In genomic region chr3:58463942-58464271, GRCh38 we compare ENCODE assay signal across 9 cellular contexts. TPM values are rescaled to one million over a fixed set of nuclear protein-coding genes. Genes with fewer than 3 reads are reported as not detected.
DNase-seq lines count a peak whose midpoint lies in the region; ATAC-seq, FAIRE-seq and TF ChIP-seq lines count a peak whose summit lies in the region.
"Had no signal": no experiment of that assay in that cellular context is flagged by ENCODE, and none has a peak within 500 bp of the region (broad histone marks: within the 10 kb centered on the region; RNA-seq: fewer than 3 reads in every experiment).

No MANE protein-coding gene starts in this region.

- no peak overlapping the region for H3K9ac ChIP-seq in SK-N-SH
- no peak overlapping the region for H3K9ac ChIP-seq in fibroblast of lung (ENCODE audit: insufficient read depth, low read length)
- H3K9ac ChIP-seq in smooth muscle cell (ENCODE audit: low read depth): no peak overlapping the region

- H4K20me1 ChIP-seq in SK-N-SH (ENCODE audit: insufficient read depth): no peaks in the 10 kb centered on the region
- no peaks in the 10 kb centered on the region for H4K20me1 ChIP-seq in fibroblast of lung (ENCODE audit: control insufficient read depth, extremely low read depth, insufficient read depth, low read length)
- H4K20me1 ChIP-seq in smooth muscle cell (ENCODE audit: low read depth): no peaks in the 10 kb centered on the region

- TF ChIP-seq CTCF in SK-N-SH (IDR thresholded peaks at IDR 0.05) (no peak), RWPE1 (conservative IDR thresholded peaks at IDR 0.05; ENCODE audit: low read depth) (peak; percentile 41), fibroblast of lung (conservative IDR thresholded peaks at IDR 0.05 in 1 of 2, IDR thresholded peaks at IDR 0.05 in 1 of 2; ENCODE audit: low read depth in 1 of 2, low read length in 2 of 2) (no peak), smooth muscle cell (IDR thresholded peaks at IDR 0.05; ENCODE audit: borderline replicate concordance, insufficient read depth, poor library complexity, severe bottlenecking) (no peak)

- peaks cover 0 to 2% of the 10 kb centered on the region in 2 experiments; a peak in 1 of 4 replicates for H3K4me1 ChIP-seq in SK-N-SH (ENCODE audit: control insufficient read depth in 1 of 2, insufficient read depth in 2 of 2, low read depth in 1 of 2, low read length in 1 of 2)
- peaks cover 5% of the 10 kb centered on the region for H3K4me1 ChIP-seq in fibroblast of lung (ENCODE audit: control insufficient read depth, extremely low read depth, insufficient read depth, low read length)
- H3K4me1 ChIP-seq in smooth muscle cell (ENCODE audit: low read depth): no peaks in the 10 kb centered on the region

- H3F3A ChIP-seq in SK-N-SH (replicated peaks; ENCODE audit: insufficient read depth) (no peaks in the 10 kb centered on the region), smooth muscle cell (ENCODE audit: low read depth) (no peaks in the 10 kb centered on the region)

- CTCF ChIA-PET in SK-N-SH (lab: Yijun Ruan, JAX): interaction anchor here (0.6 to 1.8 kb wide), 44 partner anchors 9 to 408 kb away, joined by 3 to 32 read pairs (median 4); partner anchors contain the start of genes ACOX2, HTD2, KCTD6 and RPP14
- CTCF ChIA-PET in RWPE1 (lab: Yijun Ruan, JAX): interaction anchor here (0.6 to 1.3 kb wide), 9 partner anchors 8 to 418 kb away, joined by 3 to 9 read pairs (median 4); no protein-coding TSS in a partner anchor

- no peak for TF ChIP-seq RAD21 in SK-N-SH (IDR thresholded peaks at IDR 0.05; ENCODE audit: low read length)

- 45% methylated on average over 5 of the region's 5 CpGs for WGBS in SK-N-SH (ENCODE audit: low lambda C conversion rate)
- 39% methylated on average over 5 of the region's 5 CpGs for WGBS in smooth muscle cell (ENCODE audit: low lambda C conversion rate)

- no peak for TF ChIP-seq EP300 in SK-N-SH (IDR thresholded peaks at IDR 0.05; ENCODE audit: borderline replicate concordance in 1 of 2, low read depth in 1 of 2, low read length in 1 of 2)

- H3K4me2 ChIP-seq in SK-N-SH (no peak overlapping the region), fibroblast of lung (ENCODE audit: extremely low read depth, insufficient read depth, low read length) (peak overlapping the region; percentile 68), smooth muscle cell (peak overlapping the region; percentile 2)

- H3K4me3 ChIP-seq in SK-N-SH (ENCODE audit: low read depth in 2 of 2, low read length in 1 of 2) (no peak overlapping the region; a peak in 1 of 4 replicates), fibroblast of lung (replicated peaks in 1 of 4; ENCODE audit: control extremely low read depth in 1 of 4, insufficient read depth in 1 of 4, low read depth in 3 of 4, low read length in 4 of 4) (peak overlapping the region in 1 of 4 experiments; percentile 10), smooth muscle cell (no peak overlapping the region)

- POLR2A ChIA-PET in SK-N-SH (lab: Yijun Ruan, JAX): no interaction called here
- POLR2A ChIA-PET in RWPE1 (lab: Yijun Ruan, JAX; ENCODE audit: low non-redundant PET): interaction anchor here (0.6 kb wide), 1 partner anchor 18 kb away, joined by 6 read pairs; no protein-coding TSS in a partner anchor

- FAIRE-seq in HTR-8/SVneo (lab: Jason Lieb, UNC): no peak

- no peak for ATAC-seq in SK-N-SH treated with all-trans-retinoic acid at 6 μM for 48 hours
- ATAC-seq in HG02798 (IDR thresholded peaks at IDR 0.05; ENCODE audit: poor library complexity, unreplicated experiment): no peak

- no peaks in the 10 kb centered on the region for H3K36me3 ChIP-seq in SK-N-SH (replicated peaks in 1 of 2; ENCODE audit: control insufficient read depth in 1 of 2, insufficient read depth in 2 of 2, low read length in 1 of 2)
- H3K36me3 ChIP-seq in fibroblast of lung (ENCODE audit: control insufficient read depth, insufficient read depth, low read length): no peaks in the 10 kb centered on the region
- H3K36me3 ChIP-seq in smooth muscle cell (ENCODE audit: low read depth): no peaks in the 10 kb centered on the region

- DNase-seq in SK-N-SH (no peak), RWPE1 (ENCODE audit: low spot score) (no peak), fibroblast of lung (ENCODE audit: low read depth in 2 of 2) (no peak), smooth muscle cell (lab: John Stamatoyannopoulos, UW; ENCODE audit: unreplicated experiment) (no peak), NCI-H146 (lab: John Stamatoyannopoulos, UW) (no peak), HTR-8/SVneo (ENCODE audit: insufficient read length, low spot score) (no peak)
- DNase-seq: NCI-H187 treated with DMSO at 0.1 percent for 48 hours had no signal

- H3K27ac ChIP-seq in SK-N-SH (ENCODE audit: low read depth in 2 of 2, low read length in 1 of 2) (no peak overlapping the region), RWPE1 (peak overlapping the region; percentile 69), fibroblast of lung (ENCODE audit: insufficient read depth, low read length) (no peak overlapping the region), smooth muscle cell (ENCODE audit: low read depth) (no peak overlapping the region)

- no peaks in the 10 kb centered on the region for H3K9me2 ChIP-seq in SK-N-SH

- H3K27me3 ChIP-seq in SK-N-SH (ENCODE audit: insufficient read depth) (no peaks in the 10 kb centered on the region), fibroblast of lung (ENCODE audit: control insufficient read depth, insufficient read depth, low read length) (no peaks in the 10 kb centered on the region), smooth muscle cell (ENCODE audit: low read depth) (no peaks in the 10 kb centered on the region)

- peak overlapping the region; percentile 60; the same call in 1 of the 2 replicates for H2AFZ ChIP-seq in SK-N-SH (ENCODE audit: low read depth)
- peak overlapping the region; percentile 50 for H2AFZ ChIP-seq in fibroblast of lung (ENCODE audit: low read length)
- no peak overlapping the region for H2AFZ ChIP-seq in smooth muscle cell (ENCODE audit: low read depth)

- H3K9me3 ChIP-seq in SK-N-SH: no peaks in the 10 kb centered on the region
- H3K9me3 ChIP-seq in fibroblast of lung (ENCODE audit: control insufficient read depth, insufficient read depth, low read depth, low read length): no peaks in the 10 kb centered on the region
- H3K9me3 ChIP-seq in smooth muscle cell (replicated peaks; ENCODE audit: low read depth): no peaks in the 10 kb centered on the region

- no peaks in the 10 kb centered on the region for H3K79me2 ChIP-seq in SK-N-SH (ENCODE audit: insufficient read depth)
- no peaks in the 10 kb centered on the region for H3K79me2 ChIP-seq in fibroblast of lung (ENCODE audit: control insufficient read depth, insufficient read depth, low read length)
- H3K79me2 ChIP-seq in smooth muscle cell (ENCODE audit: low read depth): no peaks in the 10 kb centered on the region

TF ChIP-seq in SK-N-SH, 30 proteins besides CTCF, POLR2A, EP300 and RAD21:
- no peak for TF ChIP-seq TEAD4 (IDR thresholded peaks at IDR 0.05; ENCODE audit: borderline replicate concordance, insufficient read depth)
- no peak for TF ChIP-seq TAF1 (IDR thresholded peaks at IDR 0.05; ENCODE audit: borderline replicate concordance, low read depth, low read length)
- TF ChIP-seq NRF1 (IDR thresholded peaks at IDR 0.05; ENCODE audit: low read depth, low read length): peak; percentile 25; the same call in 1 of the 2 replicates

TF ChIP-seq in SK-N-SH treated with all-trans-retinoic acid at 6 μM for 48 hours, 23 proteins besides CTCF, POLR2A, EP300 and RAD21:
- TF ChIP-seq, protein P1, sequence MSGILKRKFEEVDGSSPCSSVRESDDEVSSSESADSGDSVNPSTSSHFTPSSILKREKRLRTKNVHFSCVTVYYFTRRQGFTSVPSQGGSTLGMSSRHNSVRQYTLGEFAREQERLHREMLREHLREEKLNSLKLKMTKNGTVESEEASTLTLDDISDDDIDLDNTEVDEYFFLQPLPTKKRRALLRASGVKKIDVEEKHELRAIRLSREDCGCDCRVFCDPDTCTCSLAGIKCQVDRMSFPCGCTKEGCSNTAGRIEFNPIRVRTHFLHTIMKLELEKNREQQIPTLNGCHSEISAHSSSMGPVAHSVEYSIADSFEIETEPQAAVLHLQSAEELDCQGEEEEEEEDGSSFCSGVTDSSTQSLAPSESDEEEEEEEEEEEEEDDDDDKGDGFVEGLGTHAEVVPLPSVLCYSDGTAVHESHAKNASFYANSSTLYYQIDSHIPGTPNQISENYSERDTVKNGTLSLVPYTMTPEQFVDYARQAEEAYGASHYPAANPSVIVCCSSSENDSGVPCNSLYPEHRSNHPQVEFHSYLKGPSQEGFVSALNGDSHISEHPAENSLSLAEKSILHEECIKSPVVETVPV (CRISPR knock-in tag; IDR thresholded peaks at IDR 0.05): no peak
- no peak for TF ChIP-seq ZNF8 (CRISPR knock-in tag; IDR thresholded peaks at IDR 0.05)
- TF ChIP-seq, protein P2, sequence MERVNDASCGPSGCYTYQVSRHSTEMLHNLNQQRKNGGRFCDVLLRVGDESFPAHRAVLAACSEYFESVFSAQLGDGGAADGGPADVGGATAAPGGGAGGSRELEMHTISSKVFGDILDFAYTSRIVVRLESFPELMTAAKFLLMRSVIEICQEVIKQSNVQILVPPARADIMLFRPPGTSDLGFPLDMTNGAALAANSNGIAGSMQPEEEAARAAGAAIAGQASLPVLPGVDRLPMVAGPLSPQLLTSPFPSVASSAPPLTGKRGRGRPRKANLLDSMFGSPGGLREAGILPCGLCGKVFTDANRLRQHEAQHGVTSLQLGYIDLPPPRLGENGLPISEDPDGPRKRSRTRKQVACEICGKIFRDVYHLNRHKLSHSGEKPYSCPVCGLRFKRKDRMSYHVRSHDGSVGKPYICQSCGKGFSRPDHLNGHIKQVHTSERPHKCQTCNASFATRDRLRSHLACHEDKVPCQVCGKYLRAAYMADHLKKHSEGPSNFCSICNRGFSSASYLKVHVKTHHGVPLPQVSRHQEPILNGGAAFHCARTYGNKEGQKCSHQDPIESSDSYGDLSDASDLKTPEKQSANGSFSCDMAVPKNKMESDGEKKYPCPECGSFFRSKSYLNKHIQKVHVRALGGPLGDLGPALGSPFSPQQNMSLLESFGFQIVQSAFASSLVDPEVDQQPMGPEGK (CRISPR knock-in tag; IDR thresholded peaks at IDR 0.05; ENCODE audit: borderline replicate concordance): no peak

RNA-seq across cellular contexts. Expression of gene KCTD6, which starts 28.0 kb away (rescaled TPM):
- 7.8 and 10.1 TPM in 2 replicates for polyA plus RNA-seq in SK-N-SH (2012; rRNA removed)
- polyA plus RNA-seq in SK-N-SH (2012; cell fraction: cytosol; rRNA removed): 10.4 and 10.8 TPM in 2 replicates
- polyA plus RNA-seq in SK-N-SH (2012; cell fraction: nucleus; rRNA removed): 5.2 and 11.5 TPM in 2 replicates
- 9.5 and 10.2 TPM in 2 replicates for total RNA-seq in fibroblast of lung
- polyA plus RNA-seq in fibroblast of lung: 13.6 and 14.8 TPM in 2 replicates
- polyA plus RNA-seq in fibroblast of lung (2012): 6.4 and 7.4 TPM in 2 replicates
- 3.4 and 4.1 TPM in 2 replicates for polyA minus RNA-seq in fibroblast of lung (ENCODE audit: low replicate concordance)
- 21.4 and 29.3 TPM in 2 replicates for total RNA-seq in smooth muscle cell
- 18.5 and 20.9 TPM in 2 replicates for polyA plus RNA-seq in smooth muscle cell

RNA-seq across cellular contexts. Expression of gene PDHB, which starts 30.3 kb away (rescaled TPM):
- polyA plus RNA-seq in SK-N-SH (2012; rRNA removed) (87.5 and 94.7 TPM in 2 replicates), fibroblast of lung (135 and 201 TPM in 2 replicates), smooth muscle cell (122 and 128 TPM in 2 replicates)
- polyA plus RNA-seq in SK-N-SH (2012; cell fraction: cytosol; rRNA removed): 107 and 129 TPM in 2 replicates
- polyA plus RNA-seq in SK-N-SH (2012; cell fraction: nucleus; rRNA removed): 32.1 and 63.2 TPM in 2 replicates
- total RNA-seq in fibroblast of lung (69.3 and 69.9 TPM in 2 replicates), smooth muscle cell (123 and 134 TPM in 2 replicates)
- polyA plus RNA-seq in fibroblast of lung (2012): 106 and 131 TPM in 2 replicates
- 44.5 and 80.8 TPM in 2 replicates for polyA minus RNA-seq in fibroblast of lung (ENCODE audit: low replicate concordance)
